In genomic region chr19:49546825-49547565, GRCh38 we compare ENCODE assay signal across 8 cellular contexts. TPM values are rescaled to one million over a fixed set of nuclear protein-coding genes. Genes with fewer than 3 reads are reported as not detected.
A peak's percentile ranks its signal among the peaks of the same experiment; 100 is the strongest.
DNase-seq lines count a peak whose midpoint lies in the region; ATAC-seq, FAIRE-seq and TF ChIP-seq lines count a peak whose summit lies in the region.

No MANE protein-coding gene starts in this region.

- H3K36me3 ChIP-seq in BE2C: no peaks in the 10 kb centered on the region
- H3K36me3 ChIP-seq in GM23338 (ENCODE audit: insufficient read depth): no peaks in the 10 kb centered on the region
- H3K36me3 ChIP-seq in WERI-Rb-1: no peaks in the 10 kb centered on the region

- H4K20me1 ChIP-seq in GM23338 (replicated peaks; ENCODE audit: insufficient read depth): no peaks in the 10 kb centered on the region

- peaks cover 5% of the 10 kb centered on the region for H3F3A ChIP-seq in GM23338 (replicated peaks; ENCODE audit: low read depth)

- peak; percentile 49 for FAIRE-seq in colon (lab: Jason Lieb, UNC)

- no peaks in the 10 kb centered on the region for H3K27me3 ChIP-seq in BE2C
- H3K27me3 ChIP-seq in GM23338 (ENCODE audit: insufficient read depth): no peaks in the 10 kb centered on the region
- no peaks in the 10 kb centered on the region for H3K27me3 ChIP-seq in WERI-Rb-1 (ENCODE audit: insufficient read depth, low read depth, severe bottlenecking)

- H3K4me2 ChIP-seq in GM23338: peak overlapping the region; percentile 20

- H3K9me3 ChIP-seq in BE2C (no peaks in the 10 kb centered on the region; the same call in 1 of the 2 replicates), WERI-Rb-1 (ENCODE audit: severe bottlenecking) (no peaks in the 10 kb centered on the region)

- 0 out of 3 replicates have a peak, but pooled peaks cover 3% of the 10 kb centered on the region for H3K36me3 Mint-ChIP-seq in GM23338 (ENCODE audit: low read depth)
- H3K36me3 Mint-ChIP-seq in stimulated activated naive B cell treated with anti-CD40 and anti-IgM and Interleukin-4, amounts not matched to agents 10 μg/mL and 1 μg/mL and 100 μg/mL, for 72 hours: no peaks in the 10 kb centered on the region

- no peak overlapping the region for H2AFZ ChIP-seq in GM23338

- no peaks in the 10 kb centered on the region for H3K4me1 ChIP-seq in BE2C
- H3K4me1 ChIP-seq in GM23338 (ENCODE audit: insufficient read depth): no peaks in the 10 kb centered on the region

- H3K27ac ChIP-seq in GM23338 (ENCODE audit: low read depth): peak overlapping the region; percentile 4; the same call in 1 of the 2 replicates
- H3K27ac ChIP-seq in WERI-Rb-1: no peak overlapping the region

- H3K27ac Mint-ChIP-seq in GM23338: peak overlapping the region; percentile 50; the same call in 1 of the 2 replicates
- no peak overlapping the region for H3K27ac Mint-ChIP-seq in stimulated activated naive B cell treated with anti-CD40 and anti-IgM and Interleukin-4, amounts not matched to agents 10 μg/mL and 1 μg/mL and 100 μg/mL, for 72 hours

- H3K4me3 Mint-ChIP-seq in GM23338: peak overlapping the region; percentile 25
- H3K4me3 Mint-ChIP-seq in stimulated activated naive B cell treated with anti-CD40 and anti-IgM and Interleukin-4, amounts not matched to agents 10 μg/mL and 1 μg/mL and 100 μg/mL, for 72 hours: peak overlapping the region; percentile 41 to 43

- no peaks in the 10 kb centered on the region for H3K9me2 ChIP-seq in GM23338 (ENCODE audit: insufficient read depth)

- ATAC-seq in GM23338 (peak; percentile 90), HG02763 (IDR thresholded peaks at IDR 0.05; ENCODE audit: unreplicated experiment) (no peak)
- peak; percentile 80 to 85 for ATAC-seq in stimulated activated naive B cell treated with anti-CD40 and anti-IgM and Interleukin-4, amounts not matched to agents 10 μg/mL and 1 μg/mL and 100 μg/mL, for 72 hours (replicated peaks)

- no peaks in the 10 kb centered on the region; the same call in 2 of the 3 replicates for H3K9me3 Mint-ChIP-seq in GM23338
- no peaks in the 10 kb centered on the region for H3K9me3 Mint-ChIP-seq in stimulated activated naive B cell treated with anti-CD40 and anti-IgM and Interleukin-4, amounts not matched to agents 10 μg/mL and 1 μg/mL and 100 μg/mL, for 72 hours

- H3K4me1 Mint-ChIP-seq in GM23338: peaks cover 4% of the 10 kb centered on the region
- H3K4me1 Mint-ChIP-seq in stimulated activated naive B cell treated with anti-CD40 and anti-IgM and Interleukin-4, amounts not matched to agents 10 μg/mL and 1 μg/mL and 100 μg/mL, for 72 hours: peaks cover 5 to 7% of the 10 kb centered on the region in 2 donors

- H3K27me3 Mint-ChIP-seq in GM23338 (ENCODE audit: insufficient read depth, low read depth, poor library complexity): peaks cover 10% of the 10 kb centered on the region
- no peaks in the 10 kb centered on the region for H3K27me3 Mint-ChIP-seq in stimulated activated naive B cell treated with anti-CD40 and anti-IgM and Interleukin-4, amounts not matched to agents 10 μg/mL and 1 μg/mL and 100 μg/mL, for 72 hours

- no peak overlapping the region for H3K4me3 ChIP-seq in BE2C (ENCODE audit: low read depth, low read length)
- H3K4me3 ChIP-seq in GM23338: peak overlapping the region; percentile 4; the same call in 1 of the 2 replicates
- no peak overlapping the region for H3K4me3 ChIP-seq in WERI-Rb-1 (ENCODE audit: low read depth, low read length)

- no peaks in the 10 kb centered on the region for H3K79me2 ChIP-seq in GM23338 (replicated peaks; ENCODE audit: insufficient read depth)

- DNase-seq in BE2C (peak; percentile 83), GM23338 (ENCODE audit: low spot score) (peak; percentile 98), NCI-H2227 (lab: John Stamatoyannopoulos, UW; ENCODE audit: unreplicated experiment) (peak; percentile 91), WERI-Rb-1 (peak; percentile 70), left kidney (ENCODE audit: low read depth, low spot score) (peak; percentile 97)
- peak; percentile 35 for DNase-seq in stimulated activated naive B cell treated with anti-CD40 and anti-IgM and Interleukin-4, amounts not matched to agents 10 μg/mL and 1 μg/mL and 100 μg/mL, for 72 hours

- peak; percentile 88 for TF ChIP-seq CTCF in BE2C (IDR thresholded peaks at IDR 0.05; ENCODE audit: low read depth, low read length)
- TF ChIP-seq CTCF in GM23338 (conservative IDR thresholded peaks at IDR 0.05; ENCODE audit: low read depth in 2 of 2): peak; percentile 93 to 95
- peak; percentile 59 for TF ChIP-seq CTCF in WERI-Rb-1 (IDR thresholded peaks at IDR 0.05; ENCODE audit: low read depth, low read length)

TF ChIP-seq in GM23338, 12 proteins besides CTCF, POLR2A, EP300 and RAD21:
- no peak for TF ChIP-seq ZNF331 (CRISPR knock-in tag; IDR thresholded peaks at IDR 0.05; ENCODE audit: low read depth)
- TF ChIP-seq STAT1 (IDR thresholded peaks at IDR 0.05; ENCODE audit: unreplicated experiment): no peak
- TF ChIP-seq ZNF114 (CRISPR knock-in tag; IDR thresholded peaks at IDR 0.05): no peak
- no peak for TF ChIP-seq NANOG (IDR thresholded peaks at IDR 0.05; ENCODE audit: borderline replicate concordance)
- TF ChIP-seq JUNB (IDR thresholded peaks at IDR 0.05; ENCODE audit: unreplicated experiment): no peak
- no peak for TF ChIP-seq CREB1 (CRISPR knock-in tag; IDR thresholded peaks at IDR 0.05; ENCODE audit: low read depth)

RNA-seq across cellular contexts. Expression of gene RCN3, which starts 19.2 kb away (rescaled TPM):
- polyA plus RNA-seq in BE2C (2012; ENCODE audit: insufficient read depth, insufficient read length, low read depth): 7.2 TPM
- 44.0 and 54.8 TPM in 2 replicates for total RNA-seq in GM23338 (2014; rRNA removed; shearing (Covaris generic))
- 40.2 and 45.8 TPM in 2 replicates for polyA plus RNA-seq in GM23338 (2016; fragmentation: Nextera tagmentation; extraction: Ambion mirVana)

RNA-seq across cellular contexts. Expression of gene NOSIP, which starts 33.4 kb away (rescaled TPM):
- polyA plus RNA-seq in BE2C (2012; ENCODE audit: insufficient read depth, insufficient read length, low read depth): 164 TPM
- 88.5 and 89.8 TPM in 2 replicates for total RNA-seq in GM23338 (2014; rRNA removed; shearing (Covaris generic))
- polyA plus RNA-seq in GM23338 (2016; fragmentation: Nextera tagmentation; extraction: Ambion mirVana): 141 and 143 TPM in 2 replicates

RNA-seq across cellular contexts. Expression of gene PRRG2, which starts 34.1 kb away (rescaled TPM):
- polyA plus RNA-seq in BE2C (2012; ENCODE audit: insufficient read depth, insufficient read length, low read depth): not detected
- total RNA-seq in GM23338 (2014; rRNA removed; shearing (Covaris generic)): 3.8 and 10.5 TPM in 2 replicates
- polyA plus RNA-seq in GM23338 (2016; fragmentation: Nextera tagmentation; extraction: Ambion mirVana): 2.0 and 2.3 TPM in 2 replicates

RNA-seq across cellular contexts. Expression of gene FCGRT, which starts 34.5 kb away (rescaled TPM):
- polyA plus RNA-seq in BE2C (2012; ENCODE audit: insufficient read depth, insufficient read length, low read depth): 8.4 TPM
- 23.5 and 41.7 TPM in 2 replicates for total RNA-seq in GM23338 (2014; rRNA removed; shearing (Covaris generic))
- 62.3 and 66.8 TPM in 2 replicates for polyA plus RNA-seq in GM23338 (2016; fragmentation: Nextera tagmentation; extraction: Ambion mirVana)

RNA-seq across cellular contexts. Expression of gene PRR12, which starts 44.0 kb away (rescaled TPM):
- 34.3 TPM for polyA plus RNA-seq in BE2C (2012; ENCODE audit: insufficient read depth, insufficient read length, low read depth)
- 32.1 and 41.6 TPM in 2 replicates for total RNA-seq in GM23338 (2014; rRNA removed; shearing (Covaris generic))
- 8.6 and 10.3 TPM in 2 replicates for polyA plus RNA-seq in GM23338 (2016; fragmentation: Nextera tagmentation; extraction: Ambion mirVana)

Comparison
In these comparisons a context has a peak if more than half of its experiments do, and no peak if none do; other contexts are left out.
1. DNase-seq: peak in every context shown above with its lines; median percentile 98 in GM23338; 97 in left kidney; 91 in NCI-H2227; 83 in BE2C; 70 in WERI-Rb-1; 35 in stimulated activated naive B cell treated with anti-CD40 and anti-IgM and Interleukin-4, amounts not matched to agents 10 μg/mL and 1 μg/mL and 100 μg/mL, for 72 hours.